Comparison of ENCODE assay signal across 9 cellular contexts in the genomic region with DNA sequence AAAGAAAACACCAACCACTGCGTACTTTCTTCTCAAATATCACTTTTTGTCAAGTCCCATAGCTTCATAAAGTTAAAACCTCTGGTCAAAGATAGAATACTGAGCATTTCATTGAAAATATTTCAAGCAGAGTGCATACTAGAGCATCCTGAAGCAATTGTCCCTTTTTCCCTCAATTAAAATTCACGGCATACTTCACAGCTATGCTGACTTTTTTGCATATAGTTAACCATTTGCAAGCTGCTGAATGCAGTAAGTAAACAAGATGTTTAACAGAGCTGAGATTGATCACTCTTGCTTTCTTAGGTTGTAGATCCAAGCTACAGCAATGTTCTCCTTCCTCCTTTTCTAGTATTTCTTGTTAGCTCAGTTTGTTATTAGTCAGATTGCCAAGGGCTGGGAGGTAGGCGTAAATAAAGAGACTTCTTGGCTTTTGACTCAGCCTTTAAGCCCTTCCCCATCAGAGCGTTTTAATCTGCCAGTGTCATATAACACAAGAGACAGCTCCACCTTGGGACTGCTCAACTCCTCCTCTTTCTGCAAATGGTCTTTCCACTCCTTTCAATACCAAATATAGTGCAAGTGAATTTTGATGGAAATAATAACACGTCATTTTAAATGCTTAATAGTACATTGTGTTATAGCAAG. TPM values are rescaled to one million over a fixed set of nuclear protein-coding genes. Genes with fewer than 3 reads are reported as not detected.
DNase-seq lines count a peak whose midpoint lies in the region; ATAC-seq and TF ChIP-seq lines count a peak whose summit lies in the region.
"Had no signal": no experiment of that assay in that cellular context is flagged by ENCODE, and none has a peak within 500 bp of the region (broad histone marks: within the 10 kb centered on the region; RNA-seq: fewer than 3 reads in every experiment).

A gene with protein sequence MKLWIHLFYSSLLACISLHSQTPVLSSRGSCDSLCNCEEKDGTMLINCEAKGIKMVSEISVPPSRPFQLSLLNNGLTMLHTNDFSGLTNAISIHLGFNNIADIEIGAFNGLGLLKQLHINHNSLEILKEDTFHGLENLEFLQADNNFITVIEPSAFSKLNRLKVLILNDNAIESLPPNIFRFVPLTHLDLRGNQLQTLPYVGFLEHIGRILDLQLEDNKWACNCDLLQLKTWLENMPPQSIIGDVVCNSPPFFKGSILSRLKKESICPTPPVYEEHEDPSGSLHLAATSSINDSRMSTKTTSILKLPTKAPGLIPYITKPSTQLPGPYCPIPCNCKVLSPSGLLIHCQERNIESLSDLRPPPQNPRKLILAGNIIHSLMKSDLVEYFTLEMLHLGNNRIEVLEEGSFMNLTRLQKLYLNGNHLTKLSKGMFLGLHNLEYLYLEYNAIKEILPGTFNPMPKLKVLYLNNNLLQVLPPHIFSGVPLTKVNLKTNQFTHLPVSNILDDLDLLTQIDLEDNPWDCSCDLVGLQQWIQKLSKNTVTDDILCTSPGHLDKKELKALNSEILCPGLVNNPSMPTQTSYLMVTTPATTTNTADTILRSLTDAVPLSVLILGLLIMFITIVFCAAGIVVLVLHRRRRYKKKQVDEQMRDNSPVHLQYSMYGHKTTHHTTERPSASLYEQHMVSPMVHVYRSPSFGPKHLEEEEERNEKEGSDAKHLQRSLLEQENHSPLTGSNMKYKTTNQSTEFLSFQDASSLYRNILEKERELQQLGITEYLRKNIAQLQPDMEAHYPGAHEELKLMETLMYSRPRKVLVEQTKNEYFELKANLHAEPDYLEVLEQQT (minus strand): TSS at position 421 of the 648 bp plus-strand sequence. CDS start 2,911 bp downstream, outside the sequence.

- no peak for ATAC-seq in GM19463 (IDR thresholded peaks at IDR 0.05; ENCODE audit: unreplicated experiment)
- ATAC-seq in HG03565 (IDR thresholded peaks at IDR 0.05; ENCODE audit: unreplicated experiment): no peak

- H3K4me1 ChIP-seq in esophagus muscularis mucosa (no peaks in the 10 kb centered on the region), right atrium auricular region (no peaks in the 10 kb centered on the region)

- intact Hi-C loops in esophagus muscularis mucosa (cut with DNase I): no loop called here

- H3K4me3 Mint-ChIP-seq in HFFc6: peak within 1 kb of the TSS; percentile 63
- H3K4me3 Mint-ChIP-seq: memory B cell had no signal

- DNase-seq in HFFc6 (peak; percentile 64), NCI-H82 treated with DMSO at 0.1 percent for 48 hours (lab: John Stamatoyannopoulos, UW; ENCODE audit: unreplicated experiment) (peak; percentile 80), esophagus muscularis mucosa (ENCODE audit: extremely low spot score) (no peak), retinal pigment epithelial cell (ENCODE audit: low read depth) (peak; percentile 66), NCI-H1930 (lab: John Stamatoyannopoulos, UW) (no peak), right atrium auricular region (ENCODE audit: low spot score) (no peak)

- H3K36me3 ChIP-seq in esophagus muscularis mucosa (no peaks in the 10 kb centered on the region), right atrium auricular region (no peaks in the 10 kb centered on the region)

- peaks cover 20% of the 10 kb centered on the region for H3K4me1 Mint-ChIP-seq in HFFc6 (ENCODE audit: low read depth)
- H3K4me1 Mint-ChIP-seq: memory B cell had no signal

- peaks cover 7% of the 10 kb centered on the region; the same call in 1 of the 2 replicates for H3K36me3 Mint-ChIP-seq in HFFc6 (ENCODE audit: low read depth)
- H3K36me3 Mint-ChIP-seq: memory B cell had no signal

- TF ChIP-seq CTCF in HFFc6 (IDR thresholded peaks at IDR 0.05) (peak; percentile 29; the same call in 1 of the 2 replicates), esophagus muscularis mucosa (IDR thresholded peaks at IDR 0.05) (no peak), retinal pigment epithelial cell (conservative IDR thresholded peaks at IDR 0.05; ENCODE audit: low read depth, low read length) (peak; percentile 36), right atrium auricular region (IDR thresholded peaks at IDR 0.05) (no peak)

- no peaks in the 10 kb centered on the region for H3K9me3 ChIP-seq in esophagus muscularis mucosa
- no peaks in the 10 kb centered on the region for H3K9me3 ChIP-seq in right atrium auricular region

- 0 out of 2 replicates have a peak within 1 kb of the TSS, but pooled peaks have one; percentile 9 for H3K27ac Mint-ChIP-seq in HFFc6
- H3K27ac Mint-ChIP-seq: memory B cell had no signal

- peak within 1 kb of the TSS; percentile 13 to 45 (median 32) for H3K4me3 ChIP-seq in esophagus muscularis mucosa
- H3K4me3 ChIP-seq in retinal pigment epithelial cell (ENCODE audit: low read length): no peak within 1 kb of the TSS
- no peak within 1 kb of the TSS for H3K4me3 ChIP-seq in right atrium auricular region

- H3K27ac ChIP-seq in esophagus muscularis mucosa (replicated peaks in 1 of 4) (no peak within 1 kb of the TSS), right atrium auricular region (no peak within 1 kb of the TSS)

- 30% methylated on average over 5 of the region's 5 CpGs for WGBS in esophagus muscularis mucosa

- H3K27me3 ChIP-seq in esophagus muscularis mucosa (no peaks in the 10 kb centered on the region), right atrium auricular region (no peaks in the 10 kb centered on the region)

- TF ChIP-seq EP300 in esophagus muscularis mucosa (IDR thresholded peaks at IDR 0.05): no peak

- no peaks in the 10 kb centered on the region for H3K27me3 Mint-ChIP-seq in HFFc6 (ENCODE audit: insufficient read depth)
- H3K27me3 Mint-ChIP-seq: memory B cell had no signal

- no peaks in the 10 kb centered on the region for H3K9me3 Mint-ChIP-seq in HFFc6

- TF ChIP-seq POLR2A in esophagus muscularis mucosa (IDR thresholded peaks at IDR 0.05; ENCODE audit: low read depth): no peak

RNA-seq across cellular contexts. Expression of the gene that starts here (rescaled TPM):
- 1 to 10 TPM in 2 of 6 experiments, under 1 TPM in 4; 0.33 to 2.3 (median 0.86) TPM for total RNA-seq in HFFc6 (2021; fragmentation: NEBNext Ultra II Directional; extraction: Animal tissue kit (Norgen Biotek cat#: 25700))
- 1 to 10 TPM; 1.3 to 5.0 (median 3.3) TPM for total RNA-seq in esophagus muscularis mucosa
- under 1 TPM; 0.47 to 0.82 TPM for total RNA-seq in right atrium auricular region

Comparison
In these comparisons a context has a peak if more than half of its experiments do, and no peak if none do; other contexts are left out.
1. DNase-seq: peak in HFFc6 (single experiment), NCI-H82 treated with DMSO at 0.1 percent for 48 hours (single experiment) and retinal pigment epithelial cell (single experiment); none in esophagus muscularis mucosa (single experiment), NCI-H1930 (0 of 2) and right atrium auricular region (single experiment).
2. CTCF ChIP-seq: peak in HFFc6 (single experiment) and retinal pigment epithelial cell (single experiment); none in esophagus muscularis mucosa (0 of 3) and right atrium auricular region (0 of 2).
3. H3K4me3 ChIP-seq: peak in esophagus muscularis mucosa (4 of 4); none in retinal pigment epithelial cell (single experiment) and right atrium auricular region (0 of 2).